ENCODE assay signal across 12 cellular contexts in genomic region chrX:13764765-13765164, GRCh38. TPM values are rescaled to one million over a fixed set of nuclear protein-coding genes. Genes with fewer than 3 reads are reported as not detected.
A peak's percentile ranks its signal among the peaks of the same experiment; 100 is the strongest.
DNase-seq lines count a peak whose midpoint lies in the region; ATAC-seq and TF ChIP-seq lines count a peak whose summit lies in the region.
"Had no signal": no experiment of that assay in that cellular context is flagged by ENCODE, and none has a peak within 500 bp of the region (broad histone marks: within the 10 kb centered on the region; RNA-seq: fewer than 3 reads in every experiment).

No MANE protein-coding gene starts in this region.

- ATAC-seq in central memory CD8-positive, alpha-beta T cell (replicated peaks; ENCODE audit: extremely low read depth, poor library complexity, severe bottlenecking): no peak
- ATAC-seq in HG02885 (IDR thresholded peaks at IDR 0.05; ENCODE audit: poor library complexity, unreplicated experiment): no peak

- peaks cover 52% of the 10 kb centered on the region for H3K36me3 Mint-ChIP-seq in central memory CD8-positive, alpha-beta T cell (ENCODE audit: insufficient read depth)

- POLR2A ChIA-PET in GM10248 (lab: Yijun Ruan, JAX): no interaction called here

- TF ChIP-seq CTCF in GM13976 (IDR thresholded peaks at IDR 0.05; ENCODE audit: borderline replicate concordance, control extremely low read depth, extremely low read depth, insufficient read depth, missing control alignments): no peak
- TF ChIP-seq CTCF in GM10248 (IDR thresholded peaks at IDR 0.05; ENCODE audit: control extremely low read depth, extremely low read depth, low read depth, missing control alignments): no peak

- H3K4me3 Mint-ChIP-seq in central memory CD8-positive, alpha-beta T cell: no peak overlapping the region
- H3K4me3 Mint-ChIP-seq: naive B cell had no signal

- DNase-seq in NCI-H1105 treated with DMSO at 0.1 percent for 48 hours (lab: John Stamatoyannopoulos, UW) (peak; percentile 35), NCI-H1105 (lab: John Stamatoyannopoulos, UW) (no peak), GM13976 (ENCODE audit: low spot score) (no peak), GM10248 (ENCODE audit: extremely low spot score) (no peak)
- DNase-seq in central memory CD8-positive, alpha-beta T cell (ENCODE audit: low spot score in 2 of 2): no peak
- DNase-seq: activated CD4-positive, alpha-beta T cell treated with anti-CD3 and anti-CD28 coated beads for 4 hours; effector CD8-positive, alpha-beta T cell; naive B cell; NCI-H226 had no signal

- H3K27me3 ChIP-seq in layer of hippocampus (ENCODE audit: control insufficient read depth, insufficient read depth, low read length): no peaks in the 10 kb centered on the region

- peak overlapping the region; percentile 60 for H3K27ac ChIP-seq in layer of hippocampus (ENCODE audit: low read depth, low read length)
- peak overlapping the region; percentile 23 for H3K27ac ChIP-seq in temporal lobe (ENCODE audit: low read depth, low read length)

- CTCF ChIA-PET in GM10248 (lab: Yijun Ruan, JAX): no interaction called here

- peaks cover 19% of the 10 kb centered on the region for H3K4me1 Mint-ChIP-seq in central memory CD8-positive, alpha-beta T cell

- in situ Hi-C loops in GM13976 (cut with MboI; ENCODE audit: low sequenced_read_pairs, unreplicated experiment): no loop called here

- peak overlapping the region; percentile 68 for H3K27ac Mint-ChIP-seq in central memory CD8-positive, alpha-beta T cell (ENCODE audit: low read depth)

- H3K9me3 Mint-ChIP-seq in central memory CD8-positive, alpha-beta T cell: no peaks in the 10 kb centered on the region

- H3K27me3 Mint-ChIP-seq in central memory CD8-positive, alpha-beta T cell: no peaks in the 10 kb centered on the region

RNA-seq across cellular contexts. Expression of gene OFD1, which starts 30.2 kb away (rescaled TPM):
- 18.2 TPM for total RNA-seq in temporal lobe

RNA-seq across cellular contexts. Expression of gene TRAPPC2, which starts 30.3 kb away (rescaled TPM):
- 41.6 TPM for total RNA-seq in temporal lobe

RNA-seq across cellular contexts. Expression of gene GPM6B, which starts 52.1 kb away (rescaled TPM):
- 323 TPM for total RNA-seq in temporal lobe
